ENCODE assay signal across 1 cellular context in the genomic region with DNA sequence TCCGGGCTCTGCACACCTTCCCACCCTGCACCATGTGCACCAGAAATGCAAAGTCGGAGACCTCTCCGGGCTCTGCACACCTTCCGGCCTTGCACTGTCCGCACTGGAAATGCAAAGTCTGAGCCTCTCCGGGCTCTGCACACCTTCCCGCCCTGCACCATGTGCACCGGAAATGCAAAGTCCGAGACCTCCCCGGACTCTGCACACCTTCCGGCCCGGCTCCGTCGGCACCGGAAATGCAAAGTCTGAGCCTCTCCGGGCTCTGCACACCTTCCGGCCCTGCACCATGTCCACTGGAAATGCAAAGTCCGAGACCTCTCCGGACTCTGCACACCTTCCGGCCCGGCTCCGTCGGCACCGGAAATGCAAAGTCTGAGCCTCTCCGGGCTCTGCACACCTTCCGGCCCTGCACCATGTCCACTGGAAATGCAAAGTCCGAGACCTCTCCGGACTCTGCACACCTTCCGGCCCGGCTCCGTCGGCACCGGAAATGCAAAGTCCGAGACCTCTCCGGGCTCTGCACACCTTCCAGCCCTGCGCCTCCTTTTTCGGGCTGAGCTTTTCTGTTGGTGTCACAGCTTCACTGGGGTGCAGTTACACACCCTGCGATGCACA.
TF ChIP-seq lines count a peak whose summit lies in the region.

No MANE protein-coding gene starts in this region.

TF ChIP-seq in HepG2, 621 proteins besides CTCF, POLR2A, EP300 and RAD21 (continued from another document):
- TF ChIP-seq, protein P1, sequence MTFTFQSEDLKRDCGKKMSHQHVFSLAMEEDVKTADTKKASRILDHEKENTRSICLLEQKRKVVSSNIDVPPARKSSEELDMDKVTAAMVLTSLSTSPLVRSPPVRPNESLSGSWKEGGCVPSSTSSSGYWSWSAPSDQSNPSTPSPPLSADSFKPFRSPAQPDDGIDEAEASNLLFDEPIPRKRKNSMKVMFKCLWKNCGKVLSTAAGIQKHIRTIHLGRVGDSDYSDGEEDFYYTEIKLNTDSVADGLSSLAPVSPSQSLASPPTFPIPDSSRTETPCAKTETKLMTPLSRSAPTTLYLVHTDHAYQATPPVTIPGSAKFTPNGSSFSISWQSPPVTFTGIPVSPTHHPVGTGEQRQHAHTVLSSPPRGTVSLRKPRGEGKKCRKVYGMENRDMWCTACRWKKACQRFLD (CRISPR knock-in tag; IDR thresholded peaks at IDR 0.05; ENCODE audit: borderline replicate concordance): 0 out of 2 replicates have a peak, but pooled peaks have one; percentile 83
